In the genomic region with DNA sequence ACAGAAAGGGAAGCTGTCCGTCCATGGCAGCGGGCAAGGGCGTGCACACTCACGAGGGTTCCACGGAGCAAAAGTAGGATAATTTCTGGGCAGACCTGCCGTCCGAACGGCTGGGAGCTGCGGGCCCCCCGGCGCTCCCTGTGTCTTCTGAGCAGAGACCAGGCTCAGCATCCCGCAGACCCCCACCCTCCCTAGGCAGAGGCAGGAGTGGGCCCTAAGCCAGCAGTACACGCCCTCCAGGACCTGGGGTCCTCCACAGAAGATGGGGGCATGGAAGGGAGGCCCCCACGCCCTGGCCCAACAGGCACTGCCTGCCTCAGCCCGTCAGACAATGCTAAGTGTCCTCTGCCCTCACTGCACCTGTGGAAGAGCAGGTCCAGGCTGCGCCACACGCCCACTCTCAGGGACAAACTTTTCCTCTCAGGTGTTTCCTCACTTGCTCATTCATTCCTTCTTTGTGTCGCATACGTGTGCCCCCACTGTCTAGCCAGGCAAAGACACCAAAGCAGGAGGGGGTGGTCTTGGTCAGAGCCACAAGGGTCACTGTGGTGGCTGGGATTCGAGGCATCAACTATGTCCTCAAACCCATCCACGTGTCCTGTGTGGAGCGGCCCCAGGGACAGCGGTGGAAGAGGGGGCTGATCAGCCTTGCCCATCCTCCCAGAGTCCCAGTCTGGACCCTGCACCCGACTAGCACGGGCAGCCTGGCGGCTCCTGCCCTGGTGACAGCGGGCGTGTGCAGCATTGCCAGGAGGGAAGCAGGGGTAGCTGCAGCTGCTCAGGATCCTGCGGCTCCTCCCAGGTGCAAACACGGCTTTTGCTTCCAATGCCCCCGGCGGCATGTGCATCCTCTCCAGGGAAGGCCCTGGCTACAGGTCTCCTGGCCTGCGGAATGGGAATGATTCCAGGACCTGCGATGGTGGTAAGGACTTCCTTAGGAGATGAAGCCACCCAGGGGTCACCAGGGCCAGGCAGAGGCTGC, we compare ENCODE assay signal across 11 cellular contexts. TPM values are rescaled to one million over a fixed set of nuclear protein-coding genes. Genes with fewer than 3 reads are reported as not detected.
DNase-seq lines count a peak whose midpoint lies in the region; ATAC-seq and TF ChIP-seq lines count a peak whose summit lies in the region.
"Had no signal": no experiment of that assay in that cellular context is flagged by ENCODE, and none has a peak within 500 bp of the region (broad histone marks: within the 10 kb centered on the region; RNA-seq: fewer than 3 reads in every experiment).

No MANE protein-coding gene starts in this region.

- H3K36me3 ChIP-seq in brain microvascular endothelial cell (replicated peaks) (no peaks in the 10 kb centered on the region), mucosa of descending colon (ENCODE audit: low read depth) (no peaks in the 10 kb centered on the region), aorta (ENCODE audit: control insufficient read depth in 1 of 2, insufficient read depth in 2 of 2, low read length in 1 of 2) (no peaks in the 10 kb centered on the region)
- H3K36me3 ChIP-seq: esophagus muscularis mucosa had no signal

- H3K4me3 ChIP-seq in brain microvascular endothelial cell (ENCODE audit: low read depth, low read length) (no peak overlapping the region), mucosa of descending colon (no peak overlapping the region), aorta (ENCODE audit: low read length in 2 of 2) (no peak overlapping the region)

- peak; percentile 19 for DNase-seq in activated naive CD4-positive, alpha-beta T cell treated with anti-CD3 and anti-CD28 coated beads, Interleukin-2, amount 10 ng/mL, durations not matched to agents 7 days and 5 days
- no peak for DNase-seq in activated naive CD4-positive, alpha-beta T cell (lab: John Stamatoyannopoulos, UW)
- DNase-seq in brain microvascular endothelial cell (no peak), mucosa of descending colon (peak in 2 of 3 donors; percentile 29 to 42), aorta (peak; percentile 49 to 61), foreskin melanocyte (no peak), GM19240 (ENCODE audit: insufficient read length, low spot score) (no peak)
- DNase-seq: activated CD4-positive, alpha-beta T cell treated with anti-CD3 and anti-CD28 coated beads, Interleukin-2, amount 50 U/mL, for 1 hour; NCI-H2171 had no signal

- CTCF ChIA-PET in activated naive CD4-positive, alpha-beta T cell treated with anti-CD3 and anti-CD28 coated beads, Interleukin-2, amount 10 ng/mL, durations not matched to agents 7 days and 5 days (lab: Charles Lee): no interaction called here

- peak overlapping the region; percentile 45 for H3K4me3 Mint-ChIP-seq in activated naive CD4-positive, alpha-beta T cell treated with anti-CD3 and anti-CD28 coated beads, Interleukin-2, amount 10 ng/mL, durations not matched to agents 7 days and 5 days

- H3K9me3 ChIP-seq in mucosa of descending colon (no peaks in the 10 kb centered on the region), aorta (ENCODE audit: control insufficient read depth, low read length) (no peaks in the 10 kb centered on the region)
- H3K9me3 ChIP-seq: esophagus muscularis mucosa had no signal

- no peak overlapping the region for H3K27ac Mint-ChIP-seq in activated naive CD4-positive, alpha-beta T cell treated with anti-CD3 and anti-CD28 coated beads, Interleukin-2, amount 10 ng/mL, durations not matched to agents 7 days and 5 days

- intact Hi-C loops in mucosa of descending colon (cut with DNase I, micrococcal nuclease) (no loop called here), aorta (cut with DNase I) (loop anchor here in 1 of 2 donors (5.0 kb wide), 2 partner anchors 41 to 61 kb away; no protein-coding TSS in a partner anchor)

- no peaks in the 10 kb centered on the region for H3K27me3 ChIP-seq in brain microvascular endothelial cell (replicated peaks)
- H3K27me3 ChIP-seq in aorta (ENCODE audit: control insufficient read depth in 1 of 2, insufficient read depth in 2 of 2, low read length in 1 of 2): no peaks in the 10 kb centered on the region

- peaks cover 73% of the 10 kb centered on the region for H3K27me3 Mint-ChIP-seq in activated naive CD4-positive, alpha-beta T cell treated with anti-CD3 and anti-CD28 coated beads, Interleukin-2, amount 10 ng/mL, durations not matched to agents 7 days and 5 days

- peaks cover 11% of the 10 kb centered on the region for H3K4me1 Mint-ChIP-seq in activated naive CD4-positive, alpha-beta T cell treated with anti-CD3 and anti-CD28 coated beads, Interleukin-2, amount 10 ng/mL, durations not matched to agents 7 days and 5 days

- in situ Hi-C loops in brain microvascular endothelial cell (cut with HindIII; ENCODE audit: low pct_ligation_motif_present, low sequenced_read_pairs): loop anchor here (10.0 kb wide), 1 partner anchor 198 kb away; no protein-coding TSS in a partner anchor

- WGBS in aorta, 2 donors: 92 to 93% methylated on average over 34 of the region's 34 CpGs

- no peaks in the 10 kb centered on the region for H3K36me3 Mint-ChIP-seq in activated naive CD4-positive, alpha-beta T cell treated with anti-CD3 and anti-CD28 coated beads, Interleukin-2, amount 10 ng/mL, durations not matched to agents 7 days and 5 days

- TF ChIP-seq CTCF in brain microvascular endothelial cell (IDR thresholded peaks at IDR 0.05; ENCODE audit: low read depth, low read length, missing control alignments) (no peak), mucosa of descending colon (IDR thresholded peaks at IDR 0.05) (no peak)

- no peak for ATAC-seq in mucosa of descending colon
- no peak for ATAC-seq in aorta (ENCODE audit: low FRiP score)
- ATAC-seq in GM18498 (IDR thresholded peaks at IDR 0.05; ENCODE audit: unreplicated experiment): no peak

- H3K27ac ChIP-seq in brain microvascular endothelial cell: peak overlapping the region; percentile 20
- no peak overlapping the region for H3K27ac ChIP-seq in aorta (ENCODE audit: low read depth in 1 of 2, low read length in 2 of 2)

- H3K9me3 Mint-ChIP-seq in activated naive CD4-positive, alpha-beta T cell treated with anti-CD3 and anti-CD28 coated beads, Interleukin-2, amount 10 ng/mL, durations not matched to agents 7 days and 5 days: no peaks in the 10 kb centered on the region

- peaks cover 11% of the 10 kb centered on the region for H3K4me1 ChIP-seq in mucosa of descending colon (ENCODE audit: low read depth)
- no peaks in the 10 kb centered on the region for H3K4me1 ChIP-seq in aorta (ENCODE audit: control insufficient read depth in 1 of 2, insufficient read depth in 2 of 2, low read length in 2 of 2)

RNA-seq across cellular contexts. Expression of a gene that starts 2.4 kb away (rescaled TPM):
- total RNA-seq in mucosa of descending colon: 10 to 100 TPM; 12.4 to 29.2 (median 15.4) TPM
- total RNA-seq in aorta: 10 to 100 TPM; 32.3 to 62.6 TPM
- 10 to 100 TPM; 28.0 to 66.8 TPM for polyA plus RNA-seq in aorta

Comparison
In these comparisons a context has a peak if more than half of its experiments do, and no peak if none do; other contexts are left out.
1. DNase-seq: peak in activated naive CD4-positive, alpha-beta T cell treated with anti-CD3 and anti-CD28 coated beads, Interleukin-2, amount 10 ng/mL, durations not matched to agents 7 days and 5 days (single experiment), mucosa of descending colon (2 of 3) and aorta (2 of 2); none in activated naive CD4-positive, alpha-beta T cell (0 of 4), brain microvascular endothelial cell (single experiment), foreskin melanocyte (single experiment) and GM19240 (single experiment).